ENCODE assay signal across 8 cellular contexts in genomic region chr7:149261321-149261828, GRCh38. TPM values are rescaled to one million over a fixed set of nuclear protein-coding genes. Genes with fewer than 3 reads are reported as not detected.
DNase-seq lines count a peak whose midpoint lies in the region; ATAC-seq, FAIRE-seq and TF ChIP-seq lines count a peak whose summit lies in the region.

No MANE protein-coding gene starts in this region.

- no peaks in the 10 kb centered on the region for H3F3A ChIP-seq in Loucy (ENCODE audit: low read depth)

- H3K9me2 ChIP-seq in Loucy (replicated peaks; ENCODE audit: low read depth, low read length), result no peaks in the 10 kb centered on the region

- H3K27ac Mint-ChIP-seq in stimulated activated naive CD8-positive, alpha-beta T cell treated with anti-CD3 and anti-CD28 coated beads, Interleukin-15, amount 100 ng/mL, for 72 hours, result peak overlapping the region; percentile 92 to 97

- SMC1A ChIA-PET in GM12878 (lab: Charles Lee; ENCODE audit: uncharacterized antibody, unreplicated experiment), result interaction anchor here (0.6 to 2.0 kb wide), 6 partner anchors 8 to 401 kb away, joined by 3 to 6 read pairs (median 4); no protein-coding TSS in a partner anchor

- peak; percentile 4 for ATAC-seq in GM18517 (IDR thresholded peaks at IDR 0.05; ENCODE audit: unreplicated experiment)
- ATAC-seq in GM12878, result peak; percentile 7
- peak; percentile 2 for ATAC-seq in stimulated activated naive CD8-positive, alpha-beta T cell treated with anti-CD3 and anti-CD28 coated beads, Interleukin-15, amount 100 ng/mL, for 72 hours

- RAD21 ChIA-PET in GM12878 (lab: Charles Lee; ENCODE audit: unreplicated experiment), result interaction anchor here (0.6 to 1.3 kb wide), 10 partner anchors 12 to 365 kb away, joined by 3 to 12 read pairs (median 4); partner anchors contain the start of genes ZNF282, ZNF398 and ZNF777

- no peaks in the 10 kb centered on the region for H3K9me3 ChIP-seq in Loucy (ENCODE audit: insufficient read depth, low read depth, low read length)
- no peaks in the 10 kb centered on the region for H3K9me3 ChIP-seq in GM12878 (replicated peaks; ENCODE audit: control insufficient read depth, insufficient read depth, low read length)
- H3K9me3 ChIP-seq in kidney (ENCODE audit: control insufficient read depth in 1 of 2, low read length in 2 of 2), result no peaks in the 10 kb centered on the region

- H3K9ac ChIP-seq in Loucy (ENCODE audit: low read depth, low read length, poor library complexity, severe bottlenecking) (peak overlapping the region; percentile 77), GM12878 (ENCODE audit: control insufficient read depth, insufficient read depth, low read length) (peak overlapping the region; percentile 81), kidney (ENCODE audit: low read length in 2 of 2) (peak overlapping the region; percentile 54 to 78)

- no peak for TF ChIP-seq CTCF in Loucy (conservative IDR thresholded peaks at IDR 0.05; ENCODE audit: low read length)
- TF ChIP-seq CTCF in GM12878 (IDR thresholded peaks at IDR 0.05 in 2 of 3, conservative IDR thresholded peaks at IDR 0.05 in 1 of 3; ENCODE audit: control insufficient read depth in 2 of 3, extremely low read depth in 1 of 3, insufficient read depth in 1 of 3, low read depth in 3 of 3, low read length in 3 of 3), result no peak
- TF ChIP-seq CTCF in kidney (IDR thresholded peaks at IDR 0.05; ENCODE audit: borderline replicate concordance, extremely low read depth, insufficient read depth), result no peak

- H3K4me1 Mint-ChIP-seq in stimulated activated naive CD8-positive, alpha-beta T cell treated with anti-CD3 and anti-CD28 coated beads, Interleukin-15, amount 100 ng/mL, for 72 hours, result peaks cover 30% of the 10 kb centered on the region

- POLR2A ChIA-PET in GM12878 (lab: Charles Lee), result interaction anchor here (0.6 to 1.8 kb wide), 5 partner anchors 9 to 274 kb away, joined by 3 to 10 read pairs (median 4); partner anchors contain the start of gene ZNF398

- TF ChIP-seq EP300 in GM12878 (IDR thresholded peaks at IDR 0.05; ENCODE audit: borderline replicate concordance in 1 of 2, control insufficient read depth in 1 of 2, low read depth in 2 of 2, low read length in 2 of 2), result no peak

- CTCF ChIA-PET in GM12878 (lab: Yijun Ruan, JAX), result interaction anchor here (0.5 to 3.3 kb wide), 22 partner anchors 9 to 365 kb away, joined by 3 to 23 read pairs (median 5); partner anchors contain the start of gene ZNF212

- H3K27me3 ChIP-seq in Loucy (ENCODE audit: insufficient read depth, low read length, poor library complexity, severe bottlenecking), result no peaks in the 10 kb centered on the region
- no peaks in the 10 kb centered on the region for H3K27me3 ChIP-seq in GM12878 (replicated peaks in 1 of 2; ENCODE audit: control insufficient read depth in 2 of 2, insufficient read depth in 2 of 2, low read length in 1 of 2)

- H3K27ac ChIP-seq in GM12878 (ENCODE audit: control insufficient read depth, insufficient read depth), result no peak overlapping the region
- H3K27ac ChIP-seq in kidney (ENCODE audit: low read depth in 2 of 2, low read length in 2 of 2), result peak overlapping the region; percentile 78 to 82

- no peak for TF ChIP-seq POLR2A in GM12878 (IDR thresholded peaks at IDR 0.05; ENCODE audit: low read depth, low read length)

- no peaks in the 10 kb centered on the region for H3K27me3 Mint-ChIP-seq in stimulated activated naive CD8-positive, alpha-beta T cell treated with anti-CD3 and anti-CD28 coated beads, Interleukin-15, amount 100 ng/mL, for 72 hours

- H3K79me2 ChIP-seq in Loucy (ENCODE audit: insufficient read depth, low read length) (no peaks in the 10 kb centered on the region), GM12878 (ENCODE audit: control insufficient read depth, insufficient read depth, low read length) (peaks cover 2% of the 10 kb centered on the region; the same call in 1 of the 2 replicates)

- H2AFZ ChIP-seq in Loucy (ENCODE audit: low read length) (peak overlapping the region; percentile 97), GM12878 (ENCODE audit: control insufficient read depth, low read depth, low read length) (peak overlapping the region; percentile 92)

- H3K4me3 Mint-ChIP-seq in stimulated activated naive CD8-positive, alpha-beta T cell treated with anti-CD3 and anti-CD28 coated beads, Interleukin-15, amount 100 ng/mL, for 72 hours, result peak overlapping the region; percentile 82 to 92

- H3K4me1 ChIP-seq in Loucy (ENCODE audit: insufficient read depth, low read length, poor library complexity, severe bottlenecking) (peaks cover 4% of the 10 kb centered on the region), GM12878 (ENCODE audit: control insufficient read depth, insufficient read depth, low read length) (peaks cover 6% of the 10 kb centered on the region), kidney (ENCODE audit: control insufficient read depth in 1 of 2, insufficient read depth in 1 of 2, low read depth in 1 of 2, low read length in 2 of 2) (peaks cover 0 to 2% of the 10 kb centered on the region in 2 donors)

- no peak for FAIRE-seq in GM12878 (lab: Jason Lieb, UNC)
- FAIRE-seq in kidney (lab: Jason Lieb, UNC), result no peak

- WGBS in GM12878 (ENCODE audit: insufficient coverage, insufficient replicate concordance, low lambda C conversion rate, missing lambda C conversion rate), result 10% methylated on average over 16 of the region's 16 CpGs

- no peaks in the 10 kb centered on the region for H3K9me3 Mint-ChIP-seq in stimulated activated naive CD8-positive, alpha-beta T cell treated with anti-CD3 and anti-CD28 coated beads, Interleukin-15, amount 100 ng/mL, for 72 hours

- H3K36me3 ChIP-seq in Loucy (ENCODE audit: insufficient read depth, low read length) (peaks cover 1% of the 10 kb centered on the region; the same call in 1 of the 2 replicates), GM12878 (ENCODE audit: control insufficient read depth in 2 of 2, insufficient read depth in 2 of 2, low read length in 1 of 2) (peaks cover 0 to 3% of the 10 kb centered on the region in 2 experiments; a peak in 2 of 4 replicates), kidney (ENCODE audit: control insufficient read depth in 1 of 2, insufficient read depth in 2 of 2, low read length in 2 of 2) (peaks cover 1 to 3% of the 10 kb centered on the region in 2 donors)

- peak overlapping the region; percentile 80 for H3K4me3 ChIP-seq in Loucy (ENCODE audit: low read length, poor library complexity, severe bottlenecking)
- peak overlapping the region; percentile 83; the same call in 1 of the 2 replicates for H3K4me3 ChIP-seq in GM12878
- H3K4me3 ChIP-seq in kidney (ENCODE audit: low read length in 2 of 2), result peak overlapping the region; percentile 62 to 66

- peak overlapping the region; percentile 76 for H3K4me2 ChIP-seq in Loucy (ENCODE audit: low read depth, low read length, poor library complexity, severe bottlenecking)
- H3K4me2 ChIP-seq in GM12878 (ENCODE audit: control insufficient read depth, insufficient read depth), result peak overlapping the region; percentile 97

- TF ChIP-seq RAD21 in GM12878 (IDR thresholded peaks at IDR 0.05; ENCODE audit: insufficient read depth, low read depth, low read length), result no peak

- H4K20me1 ChIP-seq in Loucy (ENCODE audit: insufficient read depth, low read length, poor library complexity, severe bottlenecking) (no peaks in the 10 kb centered on the region), GM12878 (ENCODE audit: control insufficient read depth, insufficient read depth) (no peaks in the 10 kb centered on the region)

- DNase-seq in AG08395 (ENCODE audit: low spot score) (peak; percentile 35), GM12878 (ENCODE audit: low read depth, low spot score) (no peak), kidney (no peak), posterior vena cava (ENCODE audit: low spot score) (no peak), NCI-H128 (lab: John Stamatoyannopoulos, UW; ENCODE audit: unreplicated experiment) (no peak)
- DNase-seq in stimulated activated naive CD8-positive, alpha-beta T cell treated with anti-CD3 and anti-CD28 coated beads, Interleukin-15, amount 100 ng/mL, for 72 hours, result no peak

- in situ Hi-C loops in GM12878 (cut with MboI), result no loop called here

- intact Hi-C loops in GM12878 (cut with micrococcal nuclease; ENCODE audit: unreplicated experiment), result no loop called here
- intact Hi-C loops in kidney (cut with DNase I), result no loop called here
- intact Hi-C loops in posterior vena cava (cut with DNase I), result no loop called here

- TSS peak; percentile 91 for BruUV-seq in GM12878 (replicated peaks; lab: Mats Ljungman, UMichigan)

RNA-seq across cellular contexts. Expression of gene ZNF783, which starts 0.6 kb away (rescaled TPM):
- total RNA-seq in GM12878 (2013; cell fraction: nucleolus; rRNA removed), result 38.1 and 45.8 TPM in 2 replicates
- total RNA-seq in GM12878 (2014; rRNA removed) (9.9 and 10.5 TPM in 2 replicates), GM12878 (2014; rRNA removed; fragmentation: Illumina TruSeq; extraction: Trizol) (5.6 and 6.1 TPM in 2 replicates), GM12878 (2021) (12.9 and 14.4 TPM in 2 replicates), kidney (21.8 TPM), posterior vena cava (10 to 100 TPM; 10.8 to 16.3 TPM)
- polyA plus RNA-seq in GM12878 (2011; ENCODE audit: low read depth), result 4.5 TPM
- polyA plus RNA-seq in GM12878 (2011; rRNA removed) (6.2 and 8.0 TPM in 2 replicates), GM12878 (2014; fragmentation: Illumina TruSeq; extraction: Trizol) (6.5 and 7.0 TPM in 2 replicates), GM12878 (2014; fragmentation: Nextera tagmentation; extraction: Ambion mirVana) (1 to 10 TPM; 2.0 to 2.8 TPM), GM12878 (2014; rRNA removed) (11.1 and 11.8 TPM in 2 replicates), GM12878 (2016; fragmentation: Nextera tagmentation; extraction: Ambion mirVana) (1 to 10 TPM; 5.7 TPM), kidney (ENCODE audit: insufficient read depth, low read depth, low replicate concordance) (3.6 TPM)
- 8.0 and 11.7 TPM in 2 replicates for polyA plus RNA-seq in GM12878 (2011; cell fraction: cytosol; rRNA removed)
- 49.6 and 61.3 TPM in 2 replicates for polyA plus RNA-seq in GM12878 (2011; cell fraction: nucleus; rRNA removed)
- 5.6 and 7.7 TPM in 2 replicates for polyA plus RNA-seq in GM12878 (2012)
- 3.8 and 7.2 TPM in 2 replicates for polyA minus RNA-seq in GM12878 (2011; rRNA and poly(A)+ RNA removed)
- 3.5 and 4.9 TPM in 2 replicates for polyA minus RNA-seq in GM12878 (2011; cell fraction: cytosol; rRNA and poly(A)+ RNA removed)
- 8.8 and 15.0 TPM in 2 replicates for polyA minus RNA-seq in GM12878 (2011; cell fraction: nucleus; rRNA and poly(A)+ RNA removed)

RNA-seq across cellular contexts. Expression of gene ZNF212, which starts 21.9 kb away (rescaled TPM):
- total RNA-seq in GM12878 (2013; cell fraction: nucleolus; rRNA removed), result 16.7 and 19.2 TPM in 2 replicates
- total RNA-seq in GM12878 (2014; rRNA removed) (4.6 and 5.6 TPM in 2 replicates), GM12878 (2014; rRNA removed; fragmentation: Illumina TruSeq; extraction: Trizol) (4.4 TPM in 2 replicates), GM12878 (2021) (9.4 and 11.6 TPM in 2 replicates), kidney (13.4 TPM), posterior vena cava (1 to 10 TPM; 5.3 to 6.1 TPM)
- 4.9 TPM for polyA plus RNA-seq in GM12878 (2011; ENCODE audit: low read depth)
- polyA plus RNA-seq in GM12878 (2011; rRNA removed) (3.1 and 3.7 TPM in 2 replicates), GM12878 (2014; fragmentation: Illumina TruSeq; extraction: Trizol) (3.3 and 5.7 TPM in 2 replicates), GM12878 (2014; fragmentation: Nextera tagmentation; extraction: Ambion mirVana) (1 to 10 TPM; 1.2 to 2.1 TPM), GM12878 (2014; rRNA removed) (5.1 and 6.1 TPM in 2 replicates), GM12878 (2016; fragmentation: Nextera tagmentation; extraction: Ambion mirVana) (1 to 10 TPM; 8.7 to 9.6 TPM), kidney (ENCODE audit: insufficient read depth, low read depth, low replicate concordance) (7.9 TPM)
- 4.3 and 5.1 TPM in 2 replicates for polyA plus RNA-seq in GM12878 (2011; cell fraction: cytosol; rRNA removed)
- 8.6 and 11.1 TPM in 2 replicates for polyA plus RNA-seq in GM12878 (2011; cell fraction: nucleus; rRNA removed)
- polyA plus RNA-seq in GM12878 (2012), result 5.6 and 6.9 TPM in 2 replicates
- 2.0 and 5.6 TPM in 2 replicates for polyA minus RNA-seq in GM12878 (2011; rRNA and poly(A)+ RNA removed)
- polyA minus RNA-seq in GM12878 (2011; cell fraction: cytosol; rRNA and poly(A)+ RNA removed), result 1.2 and 2.1 TPM in 2 replicates
- 4.6 and 7.7 TPM in 2 replicates for polyA minus RNA-seq in GM12878 (2011; cell fraction: nucleus; rRNA and poly(A)+ RNA removed)
